ENCODE assay signal across 11 cellular contexts in the genomic region with DNA sequence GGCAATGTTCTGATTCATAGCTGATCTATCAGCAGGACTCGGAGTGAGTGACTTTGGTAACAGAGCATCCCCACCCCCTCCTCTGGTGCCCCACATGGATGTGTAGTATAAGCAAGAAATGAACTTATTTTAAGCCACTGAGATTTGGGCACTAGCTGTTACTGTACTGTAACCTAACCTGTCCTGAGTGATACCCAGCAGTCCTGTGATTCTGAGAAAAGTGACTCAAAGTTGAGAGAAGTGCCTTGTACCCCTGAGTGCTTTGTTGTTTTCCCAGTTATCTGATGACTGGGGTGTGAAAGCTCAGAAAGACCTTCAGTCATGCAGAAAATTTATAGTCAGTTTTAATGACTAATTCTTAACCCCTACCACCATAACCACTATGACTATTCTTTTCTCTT.
DNase-seq lines count a peak whose midpoint lies in the region; ATAC-seq and TF ChIP-seq lines count a peak whose summit lies in the region.
"Had no signal": no experiment of that assay in that cellular context is flagged by ENCODE, and none has a peak within 500 bp of the region (broad histone marks: within the 10 kb centered on the region; RNA-seq: fewer than 3 reads in every experiment).

No MANE protein-coding gene starts in this region.

- no peaks in the 10 kb centered on the region for H3K9me3 ChIP-seq in testis
- H3K9me3 ChIP-seq: spleen had no signal

- intact Hi-C loops in posterior vena cava (cut with DNase I) (no loop called here), testis (cut with DNase I; ENCODE audit: low total_unique reads) (no loop called here)

- H3K27me3 ChIP-seq in kidney epithelial cell (ENCODE audit: control insufficient read depth, insufficient read depth, low read length) (no peaks in the 10 kb centered on the region), testis (no peaks in the 10 kb centered on the region)
- H3K27me3 ChIP-seq: spleen had no signal

- TF ChIP-seq POLR2A in testis (IDR thresholded peaks at IDR 0.05): no peak

- H3K4me3 ChIP-seq in kidney epithelial cell (ENCODE audit: low read depth, low read length): no peak overlapping the region
- no peak overlapping the region for H3K4me3 ChIP-seq in testis
- H3K4me3 ChIP-seq: spleen had no signal

- WGBS in testis, 2 donors: 90 to 95% methylated on average over 1 of the region's 1 CpG

- H3K27ac ChIP-seq in testis: no peak overlapping the region
- H3K27ac ChIP-seq: spleen had no signal

- H3K36me3 ChIP-seq in kidney epithelial cell (ENCODE audit: control insufficient read depth, insufficient read depth, low read length) (no peaks in the 10 kb centered on the region), testis (ENCODE audit: low read depth, missing control alignments) (no peaks in the 10 kb centered on the region)
- H3K36me3 ChIP-seq: spleen had no signal

- no peaks in the 10 kb centered on the region for H3K4me1 ChIP-seq in testis
- H3K4me1 ChIP-seq: spleen had no signal

- no peak for TF ChIP-seq CTCF in kidney epithelial cell (IDR thresholded peaks at IDR 0.05; ENCODE audit: insufficient read depth, low read length, poor library complexity, severe bottlenecking)
- no peak for TF ChIP-seq CTCF in testis (IDR thresholded peaks at IDR 0.05)

- ATAC-seq in GM18511 (IDR thresholded peaks at IDR 0.05; ENCODE audit: unreplicated experiment): peak; percentile 85
- peak; percentile 79 for ATAC-seq in GM21381 (IDR thresholded peaks at IDR 0.05; ENCODE audit: unreplicated experiment)
- ATAC-seq in HG03378 (IDR thresholded peaks at IDR 0.05; ENCODE audit: unreplicated experiment): peak; percentile 81

- peak; percentile 52 for DNase-seq in kidney epithelial cell (ENCODE audit: low read depth)
- DNase-seq in posterior vena cava (ENCODE audit: low spot score): no peak
- DNase-seq in DMS153 (lab: John Stamatoyannopoulos, UW): no peak
- no peak for DNase-seq in testis
- no peak for DNase-seq in NCI-H2196 (lab: John Stamatoyannopoulos, UW; ENCODE audit: unreplicated experiment)
- DNase-seq: mammary epithelial cell, NCI-H2081 treated with DMSO at 0.1 percent for 48 hours, spleen had no signal
